9 cellular contexts compared by ENCODE assay signal in genomic region chr1:82464362-82464931, GRCh38.
A peak's percentile ranks its signal among the peaks of the same experiment; 100 is the strongest.
DNase-seq lines count a peak whose midpoint lies in the region; ATAC-seq and TF ChIP-seq lines count a peak whose summit lies in the region.
"Had no signal": no experiment of that assay in that cellular context is flagged by ENCODE, and none has a peak within 500 bp of the region (broad histone marks: within the 10 kb centered on the region; RNA-seq: fewer than 3 reads in every experiment).

No MANE protein-coding gene starts in this region.

- no peak for TF ChIP-seq POLR2A in adrenal gland (IDR thresholded peaks at IDR 0.05)

- H3K36me3 ChIP-seq in cardiac muscle cell, result no peaks in the 10 kb centered on the region
- no peaks in the 10 kb centered on the region for H3K36me3 ChIP-seq in right atrium auricular region
- no peaks in the 10 kb centered on the region for H3K36me3 ChIP-seq in adrenal gland (replicated peaks in 1 of 2)

- no peaks in the 10 kb centered on the region for H3K9me3 ChIP-seq in cardiac muscle cell (ENCODE audit: low read depth)
- H3K9me3 ChIP-seq in right atrium auricular region, result no peaks in the 10 kb centered on the region
- no peaks in the 10 kb centered on the region for H3K9me3 ChIP-seq in adrenal gland (replicated peaks in 1 of 3)

- 40 to 52% (median 50%) methylated on average over 3 of the region's 3 CpGs for WGBS in adrenal gland, 4 donors

- H3K27ac ChIP-seq in cardiac muscle cell (no peak overlapping the region), right atrium auricular region (no peak overlapping the region), adrenal gland (peak overlapping the region in 1 of 5 donors; percentile 2)

- H3K27me3 ChIP-seq in cardiac muscle cell, result no peaks in the 10 kb centered on the region
- H3K27me3 ChIP-seq in right atrium auricular region, result no peaks in the 10 kb centered on the region
- H3K27me3 ChIP-seq in adrenal gland, result no peaks in the 10 kb centered on the region

- TF ChIP-seq CTCF in cardiac muscle cell (IDR thresholded peaks at IDR 0.05; ENCODE audit: low read depth, low read length) (no peak), right atrium auricular region (IDR thresholded peaks at IDR 0.05) (no peak), adrenal gland (IDR thresholded peaks at IDR 0.05) (no peak), omental fat pad (IDR thresholded peaks at IDR 0.05) (no peak)

- H3K4me3 ChIP-seq in cardiac muscle cell (no peak overlapping the region), right atrium auricular region (no peak overlapping the region), adrenal gland (no peak overlapping the region)

- ATAC-seq in left lobe of liver (peak; percentile 99), GM21723 (IDR thresholded peaks at IDR 0.05; ENCODE audit: unreplicated experiment) (no peak), omental fat pad (ENCODE audit: low FRiP score) (no peak), GM19455 (IDR thresholded peaks at IDR 0.05; ENCODE audit: unreplicated experiment) (no peak), GM21381 (IDR thresholded peaks at IDR 0.05; ENCODE audit: unreplicated experiment) (no peak)

- H3K4me1 ChIP-seq in cardiac muscle cell (ENCODE audit: low read depth) (peaks cover 9% of the 10 kb centered on the region), right atrium auricular region (peaks cover 0 to 7% of the 10 kb centered on the region in 2 donors), adrenal gland (replicated peaks in 1 of 2) (no peaks in the 10 kb centered on the region)

- DNase-seq in cardiac muscle cell (ENCODE audit: low read depth in 1 of 2, low spot score in 1 of 2) (peak; percentile 9 to 40), right atrium auricular region (ENCODE audit: low spot score) (no peak), adrenal gland (peak; percentile 17 to 69 (median 44)), left lobe of liver (ENCODE audit: low spot score) (peak; percentile 87), omental fat pad (ENCODE audit: low spot score) (no peak)
- DNase-seq: GOT3 had no signal

- intact Hi-C loops in adrenal gland (cut with DNase I), result no loop called here

Comparison
In these comparisons a context has a peak if more than half of its experiments do, and no peak if none do; other contexts are left out.
1. DNase-seq: peak in cardiac muscle cell (2 of 2), adrenal gland (7 of 7) and left lobe of liver (single experiment); none in right atrium auricular region (single experiment) and omental fat pad (single experiment).